26 cellular contexts compared by ENCODE assay signal in the genomic region with DNA sequence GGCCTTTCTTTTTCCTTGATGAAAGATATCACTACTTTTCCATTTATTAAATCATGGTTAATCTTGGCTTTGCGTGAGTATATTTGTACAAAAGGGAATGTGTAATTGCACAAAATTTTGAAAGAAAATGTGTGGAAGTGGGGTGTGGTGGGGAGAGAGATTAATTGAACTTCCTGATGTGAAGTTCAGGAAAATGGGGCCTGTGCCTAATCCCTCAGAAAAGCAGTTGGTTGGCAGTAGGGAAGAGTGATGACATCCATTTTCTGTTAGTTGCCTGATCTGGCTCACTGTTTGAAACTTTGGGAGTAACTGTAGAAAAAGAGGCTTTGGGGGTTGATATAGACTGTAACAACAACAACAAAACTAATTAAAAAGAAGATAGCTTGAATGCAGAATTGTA. TPM values are rescaled to one million over a fixed set of nuclear protein-coding genes. Genes with fewer than 3 reads are reported as not detected.
"Had no signal": no experiment of that assay in that cellular context is flagged by ENCODE, and none has a peak within 500 bp of the region (broad histone marks: within the 10 kb centered on the region; RNA-seq: fewer than 3 reads in every experiment).

No MANE protein-coding gene starts in this region.

- H3K27ac ChIP-seq: colonic mucosa, heart left ventricle, ovary, sigmoid colon, thyroid gland had no signal

- ATAC-seq: activated naive CD4-positive, alpha-beta T cell treated with anti-CD3 and anti-CD28 coated beads, Interleukin-2, amount 50 U/mL, for 72 hours; mucosa of descending colon; stimulated activated effector memory CD8-positive, alpha-beta T cell treated with anti-CD3 and anti-CD28 coated beads, Interleukin-12 subunit alpha, Interleukin-12 subunit beta, amount 100 ng/mL, for 72 hours; stimulated activated naive CD8-positive, alpha-beta T cell treated with anti-CD3 and anti-CD28 coated beads, Interleukin-15, amount 100 ng/mL, for 72 hours had no signal

- DNase-seq: activated CD4-positive, alpha-beta memory T cell treated with anti-CD3 and anti-CD28 coated beads for 36 hours; activated CD4-positive, alpha-beta T cell treated with anti-CD3 and anti-CD28 coated beads for 4 hours; activated naive CD4-positive, alpha-beta T cell; activated T-cell treated with anti-CD3 and anti-CD28 coated beads, Interleukin-2, amount 50 U/mL, for 48 hours; cerebellar nuclear complex; colonic mucosa; effector CD8-positive, alpha-beta T cell; foreskin fibroblast; heart left ventricle; kidney glomerular epithelial cell; mucosa of descending colon; ovary; retina; sigmoid colon; small intestine; stimulated activated CD4-positive, alpha-beta T cell treated with anti-CD3 and anti-CD28 coated beads, Interleukin-4, amount 100 ng/mL, for 24 hours; stimulated activated naive CD8-positive, alpha-beta T cell treated with anti-CD3 and anti-CD28 coated beads, Interleukin-15, amount 100 ng/mL, for 72 hours; substantia nigra; T-helper 1 cell; thyroid gland; upper lobe of left lung had no signal

- H3K9me3 ChIP-seq: colonic mucosa, heart left ventricle, mucosa of descending colon, ovary, sigmoid colon, thyroid gland, upper lobe of left lung had no signal

- H3K27ac Mint-ChIP-seq: activated CD4-positive, alpha-beta memory T cell treated with anti-CD3 and anti-CD28 coated beads for 36 hours; activated naive CD4-positive, alpha-beta T cell treated with anti-CD3 and anti-CD28 coated beads, Interleukin-2, amount 50 U/mL, for 72 hours; progenitor cell of endocrine pancreas had no signal

- H3K27me3 Mint-ChIP-seq: activated CD4-positive, alpha-beta memory T cell treated with anti-CD3 and anti-CD28 coated beads for 36 hours; progenitor cell of endocrine pancreas; stimulated activated naive CD8-positive, alpha-beta T cell treated with anti-CD3 and anti-CD28 coated beads, Interleukin-15, amount 100 ng/mL, for 72 hours had no signal

- H3K4me1 ChIP-seq: colonic mucosa had no signal

- H3K9me3 Mint-ChIP-seq: activated CD4-positive, alpha-beta memory T cell treated with anti-CD3 and anti-CD28 coated beads for 36 hours; activated naive CD4-positive, alpha-beta T cell treated with anti-CD3 and anti-CD28 coated beads, Interleukin-2, amount 50 U/mL, for 72 hours; stimulated activated effector memory CD8-positive, alpha-beta T cell treated with anti-CD3 and anti-CD28 coated beads, Interleukin-12 subunit alpha, Interleukin-12 subunit beta, amount 100 ng/mL, for 72 hours; stimulated activated naive CD8-positive, alpha-beta T cell treated with anti-CD3 and anti-CD28 coated beads, Interleukin-15, amount 100 ng/mL, for 72 hours had no signal

- H3K4me3 ChIP-seq: colonic mucosa, heart left ventricle, lung, mucosa of descending colon, ovary, sigmoid colon, thyroid gland, upper lobe of left lung had no signal

- H3K4me3 Mint-ChIP-seq: activated CD4-positive, alpha-beta memory T cell treated with anti-CD3 and anti-CD28 coated beads for 36 hours; stimulated activated effector memory CD8-positive, alpha-beta T cell treated with anti-CD3 and anti-CD28 coated beads, Interleukin-12 subunit alpha, Interleukin-12 subunit beta, amount 100 ng/mL, for 72 hours; stimulated activated naive CD8-positive, alpha-beta T cell treated with anti-CD3 and anti-CD28 coated beads, Interleukin-15, amount 100 ng/mL, for 72 hours had no signal

- H3K36me3 ChIP-seq: colonic mucosa, ovary had no signal

- H3K27me3 ChIP-seq: colonic mucosa, heart left ventricle, ovary, sigmoid colon, thyroid gland, upper lobe of left lung had no signal

RNA-seq across cellular contexts. Expression of gene IL20RB, which starts 10.8 kb away (rescaled TPM):
- total RNA-seq: epithelial cell of proximal tubule had no signal
